8 cellular contexts compared by ENCODE assay signal in the genomic region with DNA sequence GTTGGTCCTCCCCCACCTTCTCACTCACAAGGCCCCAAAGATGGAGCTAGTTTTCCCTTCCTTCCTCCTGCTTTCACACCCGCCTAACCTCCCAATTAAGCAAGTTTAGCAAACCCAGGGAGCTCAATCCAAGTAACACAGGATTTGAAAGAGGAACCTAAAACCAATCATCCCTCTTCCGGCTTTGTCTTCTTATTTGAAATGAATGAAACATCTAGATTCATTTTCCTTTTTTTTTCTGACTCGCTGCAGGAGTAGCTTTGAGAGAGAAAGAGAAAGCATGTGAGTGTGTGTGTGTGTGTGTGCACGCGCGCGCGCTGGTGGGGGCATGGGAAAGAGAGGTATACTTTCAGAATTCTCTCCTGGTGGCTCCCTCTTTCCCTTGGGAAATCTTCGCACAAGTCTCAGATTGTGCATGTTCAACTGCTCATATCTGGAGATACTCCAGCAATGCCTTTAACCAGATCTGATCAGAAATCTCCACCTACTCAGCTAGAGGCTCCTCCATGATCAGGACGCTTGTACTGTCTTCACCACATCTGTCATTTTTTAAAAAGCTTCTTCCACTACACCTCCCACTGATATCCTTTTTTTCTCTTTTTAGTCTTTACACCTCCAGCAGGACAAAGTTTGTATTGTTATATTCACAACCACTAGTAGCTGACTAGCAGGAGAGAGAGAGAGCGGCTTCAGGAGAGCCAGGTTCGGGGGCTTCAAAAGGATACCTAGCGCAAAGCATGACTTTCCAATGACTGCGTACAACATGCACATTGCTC. TPM values are rescaled to one million over a fixed set of nuclear protein-coding genes. Genes with fewer than 3 reads are reported as not detected.
DNase-seq lines count a peak whose midpoint lies in the region; ATAC-seq, FAIRE-seq and TF ChIP-seq lines count a peak whose summit lies in the region.

No MANE protein-coding gene starts in this region.

- H3K27ac Mint-ChIP-seq in activated T-cell treated with anti-CD3 and anti-CD28 coated beads, Interleukin-2, amount 50 U/mL, for 24 hours, result no peak overlapping the region
- no peak overlapping the region for H3K27ac Mint-ChIP-seq in nephron progenitor cell

- H3K4me1 ChIP-seq in OCI-LY7 (ENCODE audit: insufficient read depth, low read length, poor library complexity, severe bottlenecking) (peaks cover 49% of the 10 kb centered on the region), endothelial cell of umbilical vein (ENCODE audit: control insufficient read depth, extremely low read depth, insufficient read depth, low read length) (peaks cover 10% of the 10 kb centered on the region)

- H3K4me3 ChIP-seq in OCI-LY7 (ENCODE audit: low read depth, low read length, poor library complexity, severe bottlenecking) (peak overlapping the region; percentile 73), endothelial cell of umbilical vein (replicated peaks in 1 of 3; ENCODE audit: insufficient read depth in 1 of 3, low read depth in 1 of 3, low read length in 3 of 3) (peak overlapping the region in 2 of 3 experiments; percentile 27 to 46)

- H2AFZ ChIP-seq in OCI-LY7 (ENCODE audit: low read length) (peak overlapping the region; percentile 51), endothelial cell of umbilical vein (ENCODE audit: low read depth, low read length) (peak overlapping the region; percentile 49)

- no peak for TF ChIP-seq POLR2A in endothelial cell of umbilical vein (IDR thresholded peaks at IDR 0.05; ENCODE audit: low read depth, low read length)

- TF ChIP-seq CTCF in OCI-LY7 (conservative IDR thresholded peaks at IDR 0.05; ENCODE audit: low read length) (0 out of 2 replicates have a peak, but pooled peaks have one; percentile 18), endothelial cell of umbilical vein (IDR thresholded peaks at IDR 0.05; ENCODE audit: extremely low read depth in 1 of 2, insufficient read depth in 1 of 2, low read depth in 1 of 2, low read length in 2 of 2) (no peak), nephron progenitor cell (IDR thresholded peaks at IDR 0.05) (no peak)

- dilution Hi-C loops in endothelial cell of umbilical vein (cut with MboI; ENCODE audit: extremely low pct_ligation_motif_present, low sequenced_read_pairs), result no loop called here

- ATAC-seq in HG03135 (IDR thresholded peaks at IDR 0.05; ENCODE audit: unreplicated experiment), result no peak

- H3K4me2 ChIP-seq in OCI-LY7 (ENCODE audit: low read length), result peak overlapping the region; percentile 76
- peak overlapping the region; percentile 84 for H3K4me2 ChIP-seq in endothelial cell of umbilical vein (ENCODE audit: insufficient read depth, low read length)

- no peak for FAIRE-seq in endothelial cell of umbilical vein (lab: Jason Lieb, UNC)

- H3K36me3 Mint-ChIP-seq in activated T-cell treated with anti-CD3 and anti-CD28 coated beads, Interleukin-2, amount 50 U/mL, for 24 hours (ENCODE audit: low read depth), result no peaks in the 10 kb centered on the region
- H3K36me3 Mint-ChIP-seq in nephron progenitor cell (ENCODE audit: low read depth), result no peaks in the 10 kb centered on the region

- no peaks in the 10 kb centered on the region for H3K36me3 ChIP-seq in OCI-LY7 (ENCODE audit: insufficient read depth, low read length)
- H3K36me3 ChIP-seq in endothelial cell of umbilical vein (ENCODE audit: control insufficient read depth in 2 of 2, extremely low read depth in 1 of 2, insufficient read depth in 2 of 2, low read length in 2 of 2), result no peaks in the 10 kb centered on the region

- H3K4me3 Mint-ChIP-seq in activated T-cell treated with anti-CD3 and anti-CD28 coated beads, Interleukin-2, amount 50 U/mL, for 24 hours, result peak overlapping the region; percentile 74
- H3K4me3 Mint-ChIP-seq in nephron progenitor cell, result peak overlapping the region; percentile 97

- H3K79me2 ChIP-seq in OCI-LY7 (ENCODE audit: insufficient read depth, low read depth, low read length), result 0 out of 2 replicates have a peak, but pooled peaks cover 3% of the 10 kb centered on the region
- no peaks in the 10 kb centered on the region for H3K79me2 ChIP-seq in endothelial cell of umbilical vein (ENCODE audit: control insufficient read depth, insufficient read depth, low read length)

- H3K27ac ChIP-seq in OCI-LY7 (ENCODE audit: low read depth, low read length, poor library complexity, severe bottlenecking), result peak overlapping the region; percentile 26
- H3K27ac ChIP-seq in endothelial cell of umbilical vein (ENCODE audit: insufficient read depth, low read depth, low read length), result no peak overlapping the region

- no peaks in the 10 kb centered on the region for H4K20me1 ChIP-seq in OCI-LY7 (ENCODE audit: insufficient read depth, low read length)
- H4K20me1 ChIP-seq in endothelial cell of umbilical vein (replicated peaks; ENCODE audit: control insufficient read depth, extremely low read depth, insufficient read depth, low read length), result no peaks in the 10 kb centered on the region

- no peaks in the 10 kb centered on the region for H3K9me2 ChIP-seq in OCI-LY7 (ENCODE audit: insufficient read depth, low read length)

- no peaks in the 10 kb centered on the region for H3K27me3 ChIP-seq in endothelial cell of umbilical vein (ENCODE audit: control insufficient read depth in 2 of 2, insufficient read depth in 2 of 2, low read length in 2 of 2)

- CTCF ChIA-PET in OCI-LY7 (lab: Charles Lee; ENCODE audit: unreplicated experiment), result no interaction called here
- CTCF ChIA-PET in endothelial cell of umbilical vein (lab: Charles Lee), result interaction anchor here (0.6 to 6.1 kb wide), 25 partner anchors 8 to 1249 kb away, joined by 3 to 59 read pairs (median 5); no protein-coding TSS in a partner anchor

- H3K9me3 ChIP-seq in OCI-LY7 (ENCODE audit: low read length) (no peaks in the 10 kb centered on the region), endothelial cell of umbilical vein (replicated peaks; ENCODE audit: control insufficient read depth, insufficient read depth, low read length) (no peaks in the 10 kb centered on the region)

- peaks cover 55% of the 10 kb centered on the region for H3K27me3 Mint-ChIP-seq in activated T-cell treated with anti-CD3 and anti-CD28 coated beads, Interleukin-2, amount 50 U/mL, for 24 hours
- H3K27me3 Mint-ChIP-seq in nephron progenitor cell (ENCODE audit: low read depth, poor library complexity), result peaks cover 63% of the 10 kb centered on the region

- BruUV-seq in OCI-LY7 (replicated peaks; lab: Mats Ljungman, UMichigan) (no TSS peak), endothelial cell of umbilical vein (replicated peaks; lab: Mats Ljungman, UMichigan) (no TSS peak)

- no peak for DNase-seq in activated T-cell treated with anti-CD3 and anti-CD28 coated beads, Interleukin-2, amount 50 U/mL, for 24 hours
- no peak for DNase-seq in activated T-cell treated with anti-CD3 and anti-CD28 coated beads, Interleukin-2, amount 50 U/mL, for 48 hours
- DNase-seq in OCI-LY7 (ENCODE audit: low spot score) (peak; percentile 38), endothelial cell of umbilical vein (ENCODE audit: low read depth, low spot score) (peak; percentile 25), nephron progenitor cell (no peak), GDM1 (lab: John Stamatoyannopoulos, UW) (no peak), germinal center (ENCODE audit: low spot score) (no peak)

- H3K9ac ChIP-seq in endothelial cell of umbilical vein (replicated peaks; ENCODE audit: extremely low read depth, insufficient read depth, low read length), result no peak overlapping the region

- no peaks in the 10 kb centered on the region for H3K9me3 Mint-ChIP-seq in activated T-cell treated with anti-CD3 and anti-CD28 coated beads, Interleukin-2, amount 50 U/mL, for 24 hours
- no peaks in the 10 kb centered on the region for H3K9me3 Mint-ChIP-seq in nephron progenitor cell

- H3K4me1 Mint-ChIP-seq in activated T-cell treated with anti-CD3 and anti-CD28 coated beads, Interleukin-2, amount 50 U/mL, for 24 hours (ENCODE audit: low read depth), result peaks cover 18% of the 10 kb centered on the region
- peaks cover 26% of the 10 kb centered on the region for H3K4me1 Mint-ChIP-seq in nephron progenitor cell

- intact Hi-C loops in OCI-LY7 (cut with micrococcal nuclease; ENCODE audit: unreplicated experiment), result no loop called here
- intact Hi-C loops in endothelial cell of umbilical vein (cut with micrococcal nuclease), result loop anchor here (1.0 to 10.0 kb wide), 2 partner anchors 206 to 955 kb away; no protein-coding TSS in a partner anchor

- POLR2A ChIA-PET in OCI-LY7 (lab: Charles Lee), result interaction anchor here (0.6 to 1.7 kb wide), 8 partner anchors 8 to 259 kb away, joined by 3 to 7 read pairs (median 3); no protein-coding TSS in a partner anchor
- POLR2A ChIA-PET in endothelial cell of umbilical vein (lab: Charles Lee), result interaction anchor here (1.0 kb wide), 1 partner anchor 537 kb away, joined by 3 read pairs; no protein-coding TSS in a partner anchor

- no peaks in the 10 kb centered on the region for H3K9me1 ChIP-seq in endothelial cell of umbilical vein (replicated peaks; ENCODE audit: control insufficient read depth, extremely low read depth, insufficient read depth, low read length)

TF ChIP-seq in endothelial cell of umbilical vein, 7 proteins besides CTCF, POLR2A, EP300 and RAD21:
- TF ChIP-seq JUN (IDR thresholded peaks at IDR 0.05; ENCODE audit: borderline replicate concordance, insufficient read depth, insufficient read length, low read depth) (no peak), FOS (IDR thresholded peaks at IDR 0.05; ENCODE audit: borderline replicate concordance, insufficient read depth, low read length) (no peak), MYC (IDR thresholded peaks at IDR 0.05; ENCODE audit: low read depth, low read length) (no peak), GATA2 (IDR thresholded peaks at IDR 0.05; ENCODE audit: insufficient read depth, insufficient read length, low read depth, low read length) (no peak)
- TF ChIP-seq, protein P1, sequence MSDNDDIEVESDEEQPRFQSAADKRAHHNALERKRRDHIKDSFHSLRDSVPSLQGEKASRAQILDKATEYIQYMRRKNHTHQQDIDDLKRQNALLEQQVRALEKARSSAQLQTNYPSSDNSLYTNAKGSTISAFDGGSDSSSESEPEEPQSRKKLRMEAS (IDR thresholded peaks at IDR 0.05; ENCODE audit: insufficient read depth, insufficient read length), result no peak

RNA-seq across cellular contexts. Expression of a gene that starts 1.6 kb away (rescaled TPM):
- 5.0 and 7.3 TPM in 2 replicates for total RNA-seq in OCI-LY7 (2014; rRNA removed; shearing (Covaris generic))
- total RNA-seq in OCI-LY7 (2022) (3.6 and 4.7 TPM in 2 replicates), endothelial cell of umbilical vein (1.8 and 2.1 TPM in 2 replicates)
- polyA plus RNA-seq in endothelial cell of umbilical vein, result 0.11 and 0.19 TPM in 2 replicates
- 0.20 and 0.35 TPM in 2 replicates for polyA plus RNA-seq in endothelial cell of umbilical vein (2011; cell fraction: cytosol; rRNA removed)
- 0.45 and 0.74 TPM in 2 replicates for polyA plus RNA-seq in endothelial cell of umbilical vein (2011; cell fraction: nucleus; rRNA removed)
- polyA plus RNA-seq in endothelial cell of umbilical vein (2012), result 0.18 and 0.98 TPM in 2 replicates
- polyA minus RNA-seq in endothelial cell of umbilical vein, result 3.5 and 5.3 TPM in 2 replicates
- not detected for polyA minus RNA-seq in endothelial cell of umbilical vein (2011; cell fraction: cytosol; rRNA and poly(A)+ RNA removed)
- 2.8 and 4.4 TPM in 2 replicates for polyA minus RNA-seq in endothelial cell of umbilical vein (2011; cell fraction: nucleus; rRNA and poly(A)+ RNA removed)

Comparison
In these comparisons a context has a peak if more than half of its experiments do, and no peak if none do; other contexts are left out.
1. DNase-seq: peak in OCI-LY7 (single experiment) and endothelial cell of umbilical vein (single experiment); none in activated T-cell treated with anti-CD3 and anti-CD28 coated beads, Interleukin-2, amount 50 U/mL, for 24 hours (single experiment), activated T-cell treated with anti-CD3 and anti-CD28 coated beads, Interleukin-2, amount 50 U/mL, for 48 hours (0 of 2), nephron progenitor cell (single experiment), GDM1 (single experiment) and germinal center (single experiment).